Comparison of ENCODE assay signal across 16 cellular contexts in the genomic region with DNA sequence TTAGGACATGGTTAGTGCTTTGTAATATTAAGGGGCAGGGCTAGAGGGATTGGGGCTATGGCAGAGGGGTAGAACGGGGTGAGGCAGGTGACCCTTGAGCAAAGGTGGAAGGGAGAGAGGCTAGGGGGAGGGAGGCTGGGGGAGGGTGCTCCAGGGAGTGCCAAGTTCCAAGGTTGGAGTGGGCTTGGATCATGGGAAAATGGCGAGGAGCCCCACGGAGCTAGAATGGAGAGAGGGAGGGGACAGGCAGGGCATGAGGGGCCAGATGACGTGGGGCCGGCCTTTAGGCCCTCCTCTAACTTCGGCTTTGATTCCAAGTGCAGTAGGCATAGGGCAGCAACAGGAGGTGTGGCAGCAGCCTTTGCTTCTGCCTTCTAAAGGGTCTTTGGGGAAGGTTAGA.
DNase-seq lines count a peak whose midpoint lies in the region; ATAC-seq lines count a peak whose summit lies in the region.
"Had no signal": no experiment of that assay in that cellular context is flagged by ENCODE, and none has a peak within 500 bp of the region (broad histone marks: within the 10 kb centered on the region; RNA-seq: fewer than 3 reads in every experiment).

No MANE protein-coding gene starts in this region.

- peaks cover 0 to 6% of the 10 kb centered on the region in 2 donors for H3K36me3 Mint-ChIP-seq in activated naive CD4-positive, alpha-beta T cell treated with anti-CD3 and anti-CD28 coated beads, Interleukin-2, amount 50 U/mL, for 72 hours

- DNase-seq in activated CD8-positive, alpha-beta memory T cell treated with anti-CD3 and anti-CD28 coated beads for 24 hours: peak; percentile 41
- DNase-seq in activated CD8-positive, alpha-beta memory T cell treated with anti-CD3 and anti-CD28 coated beads, Interleukin-2, amount 50 U/mL, for 4 hours: no peak
- DNase-seq in left lobe of liver (ENCODE audit: low spot score) (peak; percentile 21), ureter (ENCODE audit: low spot score) (peak; percentile 26)
- DNase-seq in activated naive CD4-positive, alpha-beta T cell treated with anti-CD3 and anti-CD28 coated beads, Interleukin-2, amount 50 U/mL, for 72 hours (ENCODE audit: low spot score in 2 of 2): no peak
- DNase-seq in activated effector memory CD4-positive, alpha-beta T cell treated with anti-CD3 and anti-CD28 coated beads, Interleukin-2, amount 50 U/mL, for 16 hours: no peak
- DNase-seq: AML-193; Caco-2; CD4-positive, alpha-beta T cell; GOT3; H7; HFFc6; IMR-90 had no signal

- H3K9me3 Mint-ChIP-seq in activated naive CD4-positive, alpha-beta T cell treated with anti-CD3 and anti-CD28 coated beads, Interleukin-2, amount 50 U/mL, for 72 hours: peaks cover 4 to 5% of the 10 kb centered on the region in 2 donors
- H3K9me3 Mint-ChIP-seq: CD4-positive, alpha-beta T cell had no signal

- no peak overlapping the region for H3K27ac Mint-ChIP-seq in activated naive CD4-positive, alpha-beta T cell treated with anti-CD3 and anti-CD28 coated beads, Interleukin-2, amount 50 U/mL, for 72 hours
- H3K27ac Mint-ChIP-seq: CD4-positive, alpha-beta T cell; HFFc6 had no signal

- ATAC-seq in left lobe of liver (no peak), GM18861 (IDR thresholded peaks at IDR 0.05; ENCODE audit: unreplicated experiment) (no peak)
- no peak for ATAC-seq in activated naive CD4-positive, alpha-beta T cell treated with anti-CD3 and anti-CD28 coated beads, Interleukin-2, amount 50 U/mL, for 72 hours
- ATAC-seq: A549, HCT116 had no signal

Comparison
In these comparisons a context has a peak if more than half of its experiments do, and no peak if none do; other contexts are left out.
1. DNase-seq: peak in activated CD8-positive, alpha-beta memory T cell treated with anti-CD3 and anti-CD28 coated beads for 24 hours (single experiment), left lobe of liver (single experiment) and ureter (single experiment); none in activated CD8-positive, alpha-beta memory T cell treated with anti-CD3 and anti-CD28 coated beads, Interleukin-2, amount 50 U/mL, for 4 hours (single experiment), activated naive CD4-positive, alpha-beta T cell treated with anti-CD3 and anti-CD28 coated beads, Interleukin-2, amount 50 U/mL, for 72 hours (0 of 2) and activated effector memory CD4-positive, alpha-beta T cell treated with anti-CD3 and anti-CD28 coated beads, Interleukin-2, amount 50 U/mL, for 16 hours (single experiment).